8 cellular contexts compared by ENCODE assay signal in the genomic region with DNA sequence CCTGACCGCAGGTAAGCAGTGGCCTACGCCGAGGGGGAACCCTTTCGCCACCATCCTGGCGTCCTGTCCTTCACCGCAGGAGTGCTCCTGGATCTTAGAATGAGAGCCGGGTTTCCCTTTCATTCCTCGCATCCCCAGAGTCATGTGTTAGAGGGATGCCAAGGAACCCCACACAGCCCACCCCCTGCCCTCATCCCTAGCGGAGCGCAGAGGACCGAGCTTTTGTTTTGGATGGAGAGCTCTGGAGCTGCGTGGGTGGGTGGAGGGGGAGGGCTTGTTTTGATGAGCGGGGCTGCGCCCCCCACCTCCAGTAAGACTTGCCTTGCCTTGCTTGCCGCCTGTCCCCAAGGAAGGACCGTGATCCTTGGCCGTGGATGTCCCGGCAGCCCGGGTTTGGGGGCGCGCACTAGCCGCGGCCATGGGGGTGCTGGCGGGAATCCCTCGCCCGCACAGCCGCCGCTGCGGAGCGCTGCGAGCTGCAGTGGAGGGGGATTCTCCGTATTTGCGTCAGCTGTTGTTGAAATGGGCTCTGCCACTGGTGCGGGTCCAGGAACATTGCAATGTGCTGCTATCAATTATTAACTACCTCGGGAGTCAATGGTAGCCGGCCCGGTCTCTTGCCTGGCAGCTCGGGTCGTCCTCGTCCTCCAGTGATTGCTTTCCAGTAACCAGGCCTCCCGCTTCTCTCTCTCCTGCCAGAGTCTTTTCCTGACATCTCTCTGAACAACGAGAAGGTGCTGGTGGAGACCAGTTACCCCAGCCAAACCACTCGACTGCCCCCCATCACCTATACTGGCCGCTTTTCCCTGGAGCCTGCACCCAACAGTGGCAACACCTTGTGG. TPM values are rescaled to one million over a fixed set of nuclear protein-coding genes. Genes with fewer than 3 reads are reported as not detected.
A peak's percentile ranks its signal among the peaks of the same experiment; 100 is the strongest.
DNase-seq lines count a peak whose midpoint lies in the region; ATAC-seq and TF ChIP-seq lines count a peak whose summit lies in the region.

No MANE protein-coding gene starts in this region.

- no peaks in the 10 kb centered on the region for H3K79me2 ChIP-seq in SU-DHL-6 (ENCODE audit: insufficient read depth, low read length)

- H3K9me2 ChIP-seq in SU-DHL-6 (replicated peaks; ENCODE audit: insufficient read depth, low read length) = no peaks in the 10 kb centered on the region

- TF ChIP-seq CTCF in GM12865 (IDR thresholded peaks at IDR 0.05; ENCODE audit: insufficient read depth, low read depth, low read length, missing control alignments) (no peak), SU-DHL-6 (IDR thresholded peaks at IDR 0.05; ENCODE audit: insufficient read depth, low read length, poor library complexity, severe bottlenecking) (no peak), dorsolateral prefrontal cortex (IDR thresholded peaks at IDR 0.05 in 54 of 56, conservative IDR thresholded peaks at IDR 0.05 in 2 of 56; ENCODE audit: low read depth in 1 of 56, partially characterized antibody in 56 of 56) (no peak), nephron (IDR thresholded peaks at IDR 0.05; ENCODE audit: unreplicated experiment in 3 of 3) (no peak)

- H3K4me3 Mint-ChIP-seq in nephron = peak overlapping the region; percentile 88 to 93 (median 92)

- peak overlapping the region in 2 of 3 experiments; percentile 49 to 60 for H3K27ac Mint-ChIP-seq in nephron

- intact Hi-C loops in dorsolateral prefrontal cortex (cut with DNase I) = loop anchor here (1.0 to 10.0 kb wide), 4 partner anchors 25 to 799 kb away; partner anchors contain the start of genes ETF1 (in 1 of the 2) and KDM3B (in 1 of the 2)

- H3K27me3 Mint-ChIP-seq in nephron (ENCODE audit: low read depth) = peaks cover 29% of the 10 kb centered on the region

- peaks cover 25% of the 10 kb centered on the region for H3K36me3 Mint-ChIP-seq in nephron (ENCODE audit: low read depth)

- H3K9ac ChIP-seq in SU-DHL-6 (ENCODE audit: low read length) = peak overlapping the region; percentile 94

- no peak overlapping the region for H2AFZ ChIP-seq in SU-DHL-6 (ENCODE audit: low read depth, low read length, severe bottlenecking)

- peak overlapping the region; percentile 92 for H3K4me2 ChIP-seq in SU-DHL-6 (ENCODE audit: low read depth, low read length, poor library complexity, severe bottlenecking)

- no peaks in the 10 kb centered on the region for H3K27me3 ChIP-seq in SU-DHL-6 (ENCODE audit: low read length)
- H3K27me3 ChIP-seq in dorsolateral prefrontal cortex = no peaks in the 10 kb centered on the region

- H3F3A ChIP-seq in SU-DHL-6 (ENCODE audit: insufficient read depth) = peaks cover 13% of the 10 kb centered on the region

- H3K36me3 ChIP-seq in SU-DHL-6 (ENCODE audit: low read length) = no peaks in the 10 kb centered on the region; the same call in 1 of the 2 replicates

- H3K9me3 Mint-ChIP-seq in nephron = no peaks in the 10 kb centered on the region

- ATAC-seq in GM18519 (IDR thresholded peaks at IDR 0.05; ENCODE audit: low FRiP score, unreplicated experiment) = no peak

- H4K20me1 ChIP-seq in SU-DHL-6 (ENCODE audit: low read depth, low read length) = peaks cover 6% of the 10 kb centered on the region; the same call in 1 of the 2 replicates

- no peaks in the 10 kb centered on the region for H3K9me3 ChIP-seq in SU-DHL-6 (ENCODE audit: insufficient read depth, low read length)

- peak overlapping the region; percentile 52 for H3K4me3 ChIP-seq in GM12865 (ENCODE audit: low read depth, low read length)
- peak overlapping the region; percentile 75 for H3K4me3 ChIP-seq in SU-DHL-6 (ENCODE audit: insufficient read depth, low read length, poor library complexity, severe bottlenecking)
- H3K4me3 ChIP-seq in dorsolateral prefrontal cortex = peak overlapping the region; percentile 66 to 100 (median 89)

- peaks cover 29% of the 10 kb centered on the region for H3K4me1 Mint-ChIP-seq in nephron

- H3K27ac ChIP-seq in SU-DHL-6 (ENCODE audit: low read depth, low read length) (no peak overlapping the region), dorsolateral prefrontal cortex (peak overlapping the region in 54 of 59 donors; percentile 5 to 99 (median 82))

- DNase-seq in GM12865 (ENCODE audit: low read depth) (peak; percentile 12), dorsolateral prefrontal cortex (no peak), NCI-H1092 (lab: John Stamatoyannopoulos, UW) (no peak), NCI-H1930 (lab: John Stamatoyannopoulos, UW) (no peak), NCI-H1105 treated with DMSO at 0.1 percent for 48 hours (lab: John Stamatoyannopoulos, UW) (no peak)

RNA-seq across cellular contexts. Expression of gene EGR1, which starts 1.0 kb away (rescaled TPM):
- 100 to 1,000 TPM in 3 of 120 experiments, 10 to 100 TPM in 112, 1 to 10 TPM in 5; 6.0 to 163 (median 19.8) TPM for total RNA-seq in dorsolateral prefrontal cortex

RNA-seq across cellular contexts. Expression of gene REEP2, which starts 27.4 kb away (rescaled TPM):
- 100 to 1,000 TPM in 119 of 120 experiments, 10 to 100 TPM in 1; 68.4 to 279 (median 196) TPM for total RNA-seq in dorsolateral prefrontal cortex
